ENCODE assay signal across 1 cellular context in the genomic region with DNA sequence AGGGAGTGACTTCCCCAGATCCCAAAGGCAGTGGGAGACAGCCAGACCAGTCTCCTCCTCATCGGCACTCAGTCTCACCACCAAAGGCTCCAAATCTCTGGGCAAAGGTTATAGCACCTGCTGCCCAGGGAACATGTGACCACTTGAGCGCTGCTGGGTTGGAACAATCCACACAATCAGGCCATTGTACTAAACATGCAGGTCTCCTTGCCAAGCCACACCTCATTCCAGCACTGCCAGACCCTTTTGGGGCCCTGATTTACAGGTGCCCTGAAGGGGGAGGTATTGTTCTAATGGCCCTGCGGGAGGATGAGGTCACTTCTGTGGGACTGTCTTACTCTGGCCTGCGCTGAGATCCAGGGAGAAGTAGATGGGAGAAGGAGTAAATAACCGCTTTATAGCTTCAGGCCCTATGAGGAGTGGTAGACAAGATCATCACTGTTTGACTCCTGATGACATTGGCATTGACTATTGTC.
TF ChIP-seq lines count a peak whose summit lies in the region.
"Not testable (repeated sequence)": the region's sequence is repeated elsewhere in the genome, so short reads cannot be mapped to it uniquely, and the experiment has no call there.

No MANE protein-coding gene starts in this region.

TF ChIP-seq in HepG2, 621 proteins besides CTCF, POLR2A, EP300 and RAD21 (continued from another document and continues in another):
- TF ChIP-seq, protein P1, sequence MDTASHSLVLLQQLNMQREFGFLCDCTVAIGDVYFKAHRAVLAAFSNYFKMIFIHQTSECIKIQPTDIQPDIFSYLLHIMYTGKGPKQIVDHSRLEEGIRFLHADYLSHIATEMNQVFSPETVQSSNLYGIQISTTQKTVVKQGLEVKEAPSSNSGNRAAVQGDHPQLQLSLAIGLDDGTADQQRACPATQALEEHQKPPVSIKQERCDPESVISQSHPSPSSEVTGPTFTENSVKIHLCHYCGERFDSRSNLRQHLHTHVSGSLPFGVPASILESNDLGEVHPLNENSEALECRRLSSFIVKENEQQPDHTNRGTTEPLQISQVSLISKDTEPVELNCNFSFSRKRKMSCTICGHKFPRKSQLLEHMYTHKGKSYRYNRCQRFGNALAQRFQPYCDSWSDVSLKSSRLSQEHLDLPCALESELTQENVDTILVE (CRISPR knock-in tag; IDR thresholded peaks at IDR 0.05) = 0 out of 2 replicates have a peak, but pooled peaks have one; percentile 13
- peak; percentile 45; the same call in 1 of the 2 replicates for TF ChIP-seq ZSCAN9 (CRISPR knock-in tag; IDR thresholded peaks at IDR 0.05; ENCODE audit: borderline replicate concordance)
- TF ChIP-seq FOSL2 (CRISPR knock-in tag; IDR thresholded peaks at IDR 0.05) = peak; percentile 55
- 0 out of 2 replicates have a peak, but pooled peaks have one; percentile 31 for TF ChIP-seq FOXK1 (CRISPR knock-in tag; IDR thresholded peaks at IDR 0.05; ENCODE audit: borderline replicate concordance, low read depth)
- TF ChIP-seq, protein P2, sequence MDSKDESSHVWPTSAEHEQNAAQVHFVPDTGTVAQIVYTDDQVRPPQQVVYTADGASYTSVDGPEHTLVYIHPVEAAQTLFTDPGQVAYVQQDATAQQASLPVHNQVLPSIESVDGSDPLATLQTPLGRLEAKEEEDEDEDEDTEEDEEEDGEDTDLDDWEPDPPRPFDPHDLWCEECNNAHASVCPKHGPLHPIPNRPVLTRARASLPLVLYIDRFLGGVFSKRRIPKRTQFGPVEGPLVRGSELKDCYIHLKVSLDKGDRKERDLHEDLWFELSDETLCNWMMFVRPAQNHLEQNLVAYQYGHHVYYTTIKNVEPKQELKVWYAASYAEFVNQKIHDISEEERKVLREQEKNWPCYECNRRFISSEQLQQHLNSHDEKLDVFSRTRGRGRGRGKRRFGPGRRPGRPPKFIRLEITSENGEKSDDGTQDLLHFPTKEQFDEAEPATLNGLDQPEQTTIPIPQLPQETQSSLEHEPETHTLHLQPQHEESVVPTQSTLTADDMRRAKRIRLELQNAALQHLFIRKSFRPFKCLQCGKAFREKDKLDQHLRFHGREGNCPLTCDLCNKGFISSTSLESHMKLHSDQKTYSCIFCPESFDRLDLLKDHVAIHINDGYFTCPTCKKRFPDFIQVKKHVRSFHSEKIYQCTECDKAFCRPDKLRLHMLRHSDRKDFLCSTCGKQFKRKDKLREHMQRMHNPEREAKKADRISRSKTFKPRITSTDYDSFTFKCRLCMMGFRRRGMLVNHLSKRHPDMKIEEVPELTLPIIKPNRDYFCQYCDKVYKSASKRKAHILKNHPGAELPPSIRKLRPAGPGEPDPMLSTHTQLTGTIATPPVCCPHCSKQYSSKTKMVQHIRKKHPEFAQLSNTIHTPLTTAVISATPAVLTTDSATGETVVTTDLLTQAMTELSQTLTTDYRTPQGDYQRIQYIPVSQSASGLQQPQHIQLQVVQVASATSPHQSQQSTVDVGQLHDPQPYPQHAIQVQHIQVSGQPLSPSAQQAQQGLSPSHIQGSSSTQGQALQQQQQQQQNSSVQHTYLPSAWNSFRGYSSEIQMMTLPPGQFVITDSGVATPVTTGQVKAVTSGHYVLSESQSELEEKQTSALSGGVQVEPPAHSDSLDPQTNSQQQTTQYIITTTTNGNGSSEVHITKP (CRISPR knock-in tag; IDR thresholded peaks at IDR 0.05; ENCODE audit: low read depth) = peak; percentile 66; the same call in 1 of the 2 replicates
- peak; percentile 39; the same call in 1 of the 2 replicates for TF ChIP-seq SP5 (CRISPR knock-in tag; IDR thresholded peaks at IDR 0.05; ENCODE audit: borderline replicate concordance, low read depth)
- TF ChIP-seq, protein P3, sequence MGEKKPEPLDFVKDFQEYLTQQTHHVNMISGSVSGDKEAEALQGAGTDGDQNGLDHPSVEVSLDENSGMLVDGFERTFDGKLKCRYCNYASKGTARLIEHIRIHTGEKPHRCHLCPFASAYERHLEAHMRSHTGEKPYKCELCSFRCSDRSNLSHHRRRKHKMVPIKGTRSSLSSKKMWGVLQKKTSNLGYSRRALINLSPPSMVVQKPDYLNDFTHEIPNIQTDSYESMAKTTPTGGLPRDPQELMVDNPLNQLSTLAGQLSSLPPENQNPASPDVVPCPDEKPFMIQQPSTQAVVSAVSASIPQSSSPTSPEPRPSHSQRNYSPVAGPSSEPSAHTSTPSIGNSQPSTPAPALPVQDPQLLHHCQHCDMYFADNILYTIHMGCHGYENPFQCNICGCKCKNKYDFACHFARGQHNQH (CRISPR knock-in tag; IDR thresholded peaks at IDR 0.05) = peak; percentile 64; the same call in 1 of the 2 replicates
- 0 out of 2 replicates have a peak, but pooled peaks have one; percentile 16 for TF ChIP-seq STAG1 (CRISPR knock-in tag; IDR thresholded peaks at IDR 0.05)
- peak; percentile 67; the same call in 1 of the 2 replicates for TF ChIP-seq RCOR2 (CRISPR knock-in tag; IDR thresholded peaks at IDR 0.05)
- TF ChIP-seq ZMYM4 (CRISPR knock-in tag; IDR thresholded peaks at IDR 0.05) = peak; percentile 57; the same call in 1 of the 2 replicates
- TF ChIP-seq ZFY (CRISPR knock-in tag; IDR thresholded peaks at IDR 0.05) = 0 out of 2 replicates have a peak, but pooled peaks have one; percentile 30
- TF ChIP-seq, protein P4, sequence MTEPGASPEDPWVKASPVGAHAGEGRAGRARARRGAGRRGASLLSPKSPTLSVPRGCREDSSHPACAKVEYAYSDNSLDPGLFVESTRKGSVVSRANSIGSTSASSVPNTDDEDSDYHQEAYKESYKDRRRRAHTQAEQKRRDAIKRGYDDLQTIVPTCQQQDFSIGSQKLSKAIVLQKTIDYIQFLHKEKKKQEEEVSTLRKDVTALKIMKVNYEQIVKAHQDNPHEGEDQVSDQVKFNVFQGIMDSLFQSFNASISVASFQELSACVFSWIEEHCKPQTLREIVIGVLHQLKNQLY (CRISPR knock-in tag; IDR thresholded peaks at IDR 0.05) = 0 out of 2 replicates have a peak, but pooled peaks have one; percentile 45
- TF ChIP-seq CREB1 (IDR thresholded peaks at IDR 0.05); CREM (CRISPR knock-in tag; IDR thresholded peaks at IDR 0.05): not testable (repeated sequence)
- TF ChIP-seq CREB1 (CRISPR knock-in tag; IDR thresholded peaks at IDR 0.05) = peak; percentile 37; the same call in 1 of the 2 replicates
- TF ChIP-seq POLR2AphosphoS5 (IDR thresholded peaks at IDR 0.05; ENCODE audit: low read depth, low read length) = peak; percentile 68; the same call in 1 of the 2 replicates
- peak in 1 of 2 experiments; percentile 48; a peak in 1 of 4 replicates for TF ChIP-seq KLF16 (CRISPR knock-in tag; IDR thresholded peaks at IDR 0.05)
- TF ChIP-seq, protein P5, sequence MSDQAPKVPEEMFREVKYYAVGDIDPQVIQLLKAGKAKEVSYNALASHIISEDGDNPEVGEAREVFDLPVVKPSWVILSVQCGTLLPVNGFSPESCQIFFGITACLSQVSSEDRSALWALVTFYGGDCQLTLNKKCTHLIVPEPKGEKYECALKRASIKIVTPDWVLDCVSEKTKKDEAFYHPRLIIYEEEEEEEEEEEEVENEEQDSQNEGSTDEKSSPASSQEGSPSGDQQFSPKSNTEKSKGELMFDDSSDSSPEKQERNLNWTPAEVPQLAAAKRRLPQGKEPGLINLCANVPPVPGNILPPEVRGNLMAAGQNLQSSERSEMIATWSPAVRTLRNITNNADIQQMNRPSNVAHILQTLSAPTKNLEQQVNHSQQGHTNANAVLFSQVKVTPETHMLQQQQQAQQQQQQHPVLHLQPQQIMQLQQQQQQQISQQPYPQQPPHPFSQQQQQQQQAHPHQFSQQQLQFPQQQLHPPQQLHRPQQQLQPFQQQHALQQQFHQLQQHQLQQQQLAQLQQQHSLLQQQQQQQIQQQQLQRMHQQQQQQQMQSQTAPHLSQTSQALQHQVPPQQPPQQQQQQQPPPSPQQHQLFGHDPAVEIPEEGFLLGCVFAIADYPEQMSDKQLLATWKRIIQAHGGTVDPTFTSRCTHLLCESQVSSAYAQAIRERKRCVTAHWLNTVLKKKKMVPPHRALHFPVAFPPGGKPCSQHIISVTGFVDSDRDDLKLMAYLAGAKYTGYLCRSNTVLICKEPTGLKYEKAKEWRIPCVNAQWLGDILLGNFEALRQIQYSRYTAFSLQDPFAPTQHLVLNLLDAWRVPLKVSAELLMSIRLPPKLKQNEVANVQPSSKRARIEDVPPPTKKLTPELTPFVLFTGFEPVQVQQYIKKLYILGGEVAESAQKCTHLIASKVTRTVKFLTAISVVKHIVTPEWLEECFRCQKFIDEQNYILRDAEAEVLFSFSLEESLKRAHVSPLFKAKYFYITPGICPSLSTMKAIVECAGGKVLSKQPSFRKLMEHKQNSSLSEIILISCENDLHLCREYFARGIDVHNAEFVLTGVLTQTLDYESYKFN (CRISPR knock-in tag; conservative IDR thresholded peaks at IDR 0.05) = peak; percentile 81
- TF ChIP-seq, protein P6, sequence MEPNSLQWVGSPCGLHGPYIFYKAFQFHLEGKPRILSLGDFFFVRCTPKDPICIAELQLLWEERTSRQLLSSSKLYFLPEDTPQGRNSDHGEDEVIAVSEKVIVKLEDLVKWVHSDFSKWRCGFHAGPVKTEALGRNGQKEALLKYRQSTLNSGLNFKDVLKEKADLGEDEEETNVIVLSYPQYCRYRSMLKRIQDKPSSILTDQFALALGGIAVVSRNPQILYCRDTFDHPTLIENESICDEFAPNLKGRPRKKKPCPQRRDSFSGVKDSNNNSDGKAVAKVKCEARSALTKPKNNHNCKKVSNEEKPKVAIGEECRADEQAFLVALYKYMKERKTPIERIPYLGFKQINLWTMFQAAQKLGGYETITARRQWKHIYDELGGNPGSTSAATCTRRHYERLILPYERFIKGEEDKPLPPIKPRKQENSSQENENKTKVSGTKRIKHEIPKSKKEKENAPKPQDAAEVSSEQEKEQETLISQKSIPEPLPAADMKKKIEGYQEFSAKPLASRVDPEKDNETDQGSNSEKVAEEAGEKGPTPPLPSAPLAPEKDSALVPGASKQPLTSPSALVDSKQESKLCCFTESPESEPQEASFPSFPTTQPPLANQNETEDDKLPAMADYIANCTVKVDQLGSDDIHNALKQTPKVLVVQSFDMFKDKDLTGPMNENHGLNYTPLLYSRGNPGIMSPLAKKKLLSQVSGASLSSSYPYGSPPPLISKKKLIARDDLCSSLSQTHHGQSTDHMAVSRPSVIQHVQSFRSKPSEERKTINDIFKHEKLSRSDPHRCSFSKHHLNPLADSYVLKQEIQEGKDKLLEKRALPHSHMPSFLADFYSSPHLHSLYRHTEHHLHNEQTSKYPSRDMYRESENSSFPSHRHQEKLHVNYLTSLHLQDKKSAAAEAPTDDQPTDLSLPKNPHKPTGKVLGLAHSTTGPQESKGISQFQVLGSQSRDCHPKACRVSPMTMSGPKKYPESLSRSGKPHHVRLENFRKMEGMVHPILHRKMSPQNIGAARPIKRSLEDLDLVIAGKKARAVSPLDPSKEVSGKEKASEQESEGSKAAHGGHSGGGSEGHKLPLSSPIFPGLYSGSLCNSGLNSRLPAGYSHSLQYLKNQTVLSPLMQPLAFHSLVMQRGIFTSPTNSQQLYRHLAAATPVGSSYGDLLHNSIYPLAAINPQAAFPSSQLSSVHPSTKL (CRISPR knock-in tag; IDR thresholded peaks at IDR 0.05) = peak; percentile 75
- TF ChIP-seq TAF1 (CRISPR knock-in tag; IDR thresholded peaks at IDR 0.05) = 0 out of 2 replicates have a peak, but pooled peaks have one; percentile 23
- peak; percentile 42; the same call in 1 of the 2 replicates for TF ChIP-seq SALL1 (CRISPR knock-in tag; IDR thresholded peaks at IDR 0.05)
- peak; percentile 54; the same call in 1 of the 2 replicates for TF ChIP-seq CCDC6 (CRISPR knock-in tag; IDR thresholded peaks at IDR 0.05)
- TF ChIP-seq, protein P7, sequence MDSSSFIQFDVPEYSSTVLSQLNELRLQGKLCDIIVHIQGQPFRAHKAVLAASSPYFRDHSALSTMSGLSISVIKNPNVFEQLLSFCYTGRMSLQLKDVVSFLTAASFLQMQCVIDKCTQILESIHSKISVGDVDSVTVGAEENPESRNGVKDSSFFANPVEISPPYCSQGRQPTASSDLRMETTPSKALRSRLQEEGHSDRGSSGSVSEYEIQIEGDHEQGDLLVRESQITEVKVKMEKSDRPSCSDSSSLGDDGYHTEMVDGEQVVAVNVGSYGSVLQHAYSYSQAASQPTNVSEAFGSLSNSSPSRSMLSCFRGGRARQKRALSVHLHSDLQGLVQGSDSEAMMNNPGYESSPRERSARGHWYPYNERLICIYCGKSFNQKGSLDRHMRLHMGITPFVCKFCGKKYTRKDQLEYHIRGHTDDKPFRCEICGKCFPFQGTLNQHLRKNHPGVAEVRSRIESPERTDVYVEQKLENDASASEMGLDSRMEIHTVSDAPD (CRISPR knock-in tag; IDR thresholded peaks at IDR 0.05) = peak; percentile 47; the same call in 1 of the 2 replicates
- TF ChIP-seq ATF1 (CRISPR knock-in tag; IDR thresholded peaks at IDR 0.05) = 0 out of 2 replicates have a peak, but pooled peaks have one; percentile 57
- peak; percentile 64; the same call in 1 of the 2 replicates for TF ChIP-seq NCOA2 (CRISPR knock-in tag; IDR thresholded peaks at IDR 0.05)
- TF ChIP-seq MYC (CRISPR knock-in tag; IDR thresholded peaks at IDR 0.05; ENCODE audit: borderline replicate concordance) = peak; percentile 44; the same call in 1 of the 2 replicates
- TF ChIP-seq CREM (IDR thresholded peaks at IDR 0.05) = peak; percentile 39; the same call in 1 of the 2 replicates
- TF ChIP-seq, protein P8, sequence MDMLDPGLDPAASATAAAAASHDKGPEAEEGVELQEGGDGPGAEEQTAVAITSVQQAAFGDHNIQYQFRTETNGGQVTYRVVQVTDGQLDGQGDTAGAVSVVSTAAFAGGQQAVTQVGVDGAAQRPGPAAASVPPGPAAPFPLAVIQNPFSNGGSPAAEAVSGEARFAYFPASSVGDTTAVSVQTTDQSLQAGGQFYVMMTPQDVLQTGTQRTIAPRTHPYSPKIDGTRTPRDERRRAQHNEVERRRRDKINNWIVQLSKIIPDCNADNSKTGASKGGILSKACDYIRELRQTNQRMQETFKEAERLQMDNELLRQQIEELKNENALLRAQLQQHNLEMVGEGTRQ (IDR thresholded peaks at IDR 0.05; ENCODE audit: low read depth, low read length) = peak; percentile 81
- TF ChIP-seq, protein P8 (CRISPR knock-in tag; IDR thresholded peaks at IDR 0.05; ENCODE audit: borderline replicate concordance) = peak; percentile 78; the same call in 1 of the 2 replicates
- peak; percentile 28; the same call in 1 of the 2 replicates for TF ChIP-seq ZNF264 (CRISPR knock-in tag; IDR thresholded peaks at IDR 0.05)
- TF ChIP-seq IRF2 (CRISPR knock-in tag; IDR thresholded peaks at IDR 0.05) = 0 out of 2 replicates have a peak, but pooled peaks have one; percentile 31
- TF ChIP-seq NR2F6 (IDR thresholded peaks at IDR 0.05) = peak; percentile 41; the same call in 1 of the 2 replicates
- TF ChIP-seq NR2F6 (CRISPR knock-in tag; IDR thresholded peaks at IDR 0.05) = peak; percentile 70
- TF ChIP-seq, protein P9, sequence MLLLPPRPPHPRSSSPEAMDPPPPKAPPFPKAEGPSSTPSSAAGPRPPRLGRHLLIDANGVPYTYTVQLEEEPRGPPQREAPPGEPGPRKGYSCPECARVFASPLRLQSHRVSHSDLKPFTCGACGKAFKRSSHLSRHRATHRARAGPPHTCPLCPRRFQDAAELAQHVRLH (CRISPR knock-in tag; IDR thresholded peaks at IDR 0.05; ENCODE audit: borderline replicate concordance, low read depth) = 0 out of 2 replicates have a peak, but pooled peaks have one; percentile 24
